Comparison of ENCODE assay signal across 22 cellular contexts in the genomic region with DNA sequence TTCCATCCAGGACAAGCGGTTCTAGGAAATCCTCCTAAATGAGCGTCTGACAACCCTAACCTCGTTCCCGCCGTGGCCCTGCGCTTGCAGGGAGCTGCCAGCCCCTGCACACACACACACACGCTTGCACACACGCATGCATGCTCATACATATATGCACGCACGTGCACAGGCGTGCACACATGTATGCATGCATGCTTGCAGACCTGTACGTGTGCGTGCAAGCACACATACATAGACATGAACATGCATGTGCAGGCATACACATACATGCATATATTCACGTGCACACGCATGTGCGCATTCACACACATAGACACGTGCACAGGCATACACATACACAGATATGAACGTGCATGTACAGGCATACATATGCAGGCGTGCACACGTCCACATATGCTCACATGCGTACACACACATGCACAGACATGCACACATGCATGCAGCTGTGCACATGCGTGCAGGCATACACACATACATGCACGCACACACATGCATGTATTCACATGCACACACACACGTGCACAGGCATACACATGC. TPM values are rescaled to one million over a fixed set of nuclear protein-coding genes. Genes with fewer than 3 reads are reported as not detected.
DNase-seq lines count a peak whose midpoint lies in the region; ATAC-seq, FAIRE-seq and TF ChIP-seq lines count a peak whose summit lies in the region.
"Had no signal": no experiment of that assay in that cellular context is flagged by ENCODE, and none has a peak within 500 bp of the region (broad histone marks: within the 10 kb centered on the region; RNA-seq: fewer than 3 reads in every experiment).

No MANE protein-coding gene starts in this region.

- H2AK5ac ChIP-seq in mesendoderm (ENCODE audit: low read length), result no peak overlapping the region

- in situ Hi-C loops in HepG2 (cut with HindIII; ENCODE audit: extremely low pct_ligation_motif_present, low pct_unique_long_range_greater_than_20kb), result no loop called here

- H3K23ac ChIP-seq in mesendoderm (ENCODE audit: low read length), result no peak overlapping the region

- H4K5ac ChIP-seq in mesendoderm (ENCODE audit: low read length), result no peak overlapping the region

- H3K27me3 ChIP-seq in HepG2 (ENCODE audit: control insufficient read depth in 1 of 2, insufficient read depth in 2 of 2, low read length in 2 of 2) (no peaks in the 10 kb centered on the region), right lobe of liver (no peaks in the 10 kb centered on the region), dorsolateral prefrontal cortex (no peaks in the 10 kb centered on the region), mesendoderm (ENCODE audit: insufficient read depth, low read length, poor library complexity) (no peaks in the 10 kb centered on the region)
- H3K27me3 ChIP-seq: breast epithelium, SJSA1 had no signal

- ATAC-seq in HepG2, result no peak
- ATAC-seq in right lobe of liver, result no peak

- H2BK5ac ChIP-seq in mesendoderm (ENCODE audit: low read length), result no peak overlapping the region

- no peak overlapping the region for H3K18ac ChIP-seq in mesendoderm (ENCODE audit: low read length)

- no peak overlapping the region for H4K8ac ChIP-seq in mesendoderm (ENCODE audit: low read depth, low read length)

- WGBS in HepG2 (ENCODE audit: low lambda C conversion rate), result 96% methylated on average over 23 of the region's 24 CpGs
- 87% methylated on average over 9 of the region's 24 CpGs for WGBS in right lobe of liver (ENCODE audit: insufficient coverage, low coverage, low lambda C conversion rate, missing lambda C conversion rate)
- no CpG with 5 or more reads among the region's 24 CpGs for WGBS in mesendoderm (ENCODE audit: extremely low coverage, insufficient coverage, low lambda C conversion rate)

- BruUV-seq in HepG2 (replicated peaks; lab: Mats Ljungman, UMichigan), result no TSS peak

- H3K4ac ChIP-seq in mesendoderm (ENCODE audit: low read depth, low read length), result no peak overlapping the region

- H3K4me3 ChIP-seq in HepG2 (replicated peaks in 1 of 3; ENCODE audit: insufficient read depth in 1 of 3, low read depth in 2 of 3, low read length in 3 of 3), result no peak overlapping the region
- no peak overlapping the region for H3K4me3 ChIP-seq in right lobe of liver
- peak overlapping the region in 21 of 59 donors; percentile 1 to 51 (median 31) for H3K4me3 ChIP-seq in dorsolateral prefrontal cortex
- no peak overlapping the region for H3K4me3 ChIP-seq in mesendoderm (ENCODE audit: low read length)
- H3K4me3 ChIP-seq: SJSA1 had no signal

- H3K9me3 ChIP-seq in HepG2 (ENCODE audit: low read length) (no peaks in the 10 kb centered on the region), right lobe of liver (no peaks in the 10 kb centered on the region)
- H3K9me3 ChIP-seq: breast epithelium, SJSA1 had no signal

- H3K79me2 ChIP-seq in HepG2 (ENCODE audit: insufficient read depth, low read length) (no peaks in the 10 kb centered on the region), mesendoderm (ENCODE audit: control insufficient read depth, insufficient read depth, low read length) (no peaks in the 10 kb centered on the region)

- FAIRE-seq in HepG2 (lab: Jason Lieb, UNC), result no peak
- FAIRE-seq in urothelium cell line (lab: Jason Lieb, UNC), result peak; percentile 94
- FAIRE-seq: D721Med had no signal

- POLR2A ChIA-PET in HepG2 (lab: Yijun Ruan, JAX), result no interaction called here

- CTCF ChIA-PET in HepG2 (lab: Yijun Ruan, JAX; ENCODE audit: low intra/inter-chr PET ratio, low total read pairs), result no interaction called here

- TF ChIP-seq RAD21 in HepG2 (CRISPR knock-in tag; IDR thresholded peaks at IDR 0.05), result no peak

- H2BK15ac ChIP-seq in mesendoderm (replicated peaks; ENCODE audit: low read depth), result no peak overlapping the region

- TF ChIP-seq EP300 in HepG2 (IDR thresholded peaks at IDR 0.05; ENCODE audit: low read depth in 2 of 2, low read length in 2 of 2) (no peak), HepG2 (CRISPR knock-in tag; IDR thresholded peaks at IDR 0.05; ENCODE audit: borderline replicate concordance) (no peak)

- H3K27ac ChIP-seq in HepG2 (ENCODE audit: extremely low read length, insufficient read depth, low read length) (no peak overlapping the region), right lobe of liver (no peak overlapping the region), dorsolateral prefrontal cortex (peak overlapping the region in 52 of 59 donors; percentile 2 to 89 (median 69)), mesendoderm (ENCODE audit: low read depth, low read length) (no peak overlapping the region)
- H3K27ac ChIP-seq: SJSA1, VCaP had no signal

- no peak for TF ChIP-seq CTCF in HepG2 (CRISPR knock-in tag; IDR thresholded peaks at IDR 0.05)
- TF ChIP-seq CTCF in right lobe of liver (IDR thresholded peaks at IDR 0.05), result no peak
- TF ChIP-seq CTCF in dorsolateral prefrontal cortex (IDR thresholded peaks at IDR 0.05 in 54 of 56, conservative IDR thresholded peaks at IDR 0.05 in 2 of 56; ENCODE audit: low read depth in 1 of 56, partially characterized antibody in 56 of 56), result no peak

- H3K36me3 ChIP-seq in HepG2 (replicated peaks in 1 of 2; ENCODE audit: control insufficient read depth in 1 of 2, insufficient read depth in 2 of 2, low read length in 2 of 2) (peaks cover 4 to 9% of the 10 kb centered on the region in 2 experiments; a peak in 4 of 5 replicates), right lobe of liver (peaks cover 6 to 80% (median 43%) of the 10 kb centered on the region in 4 donors), mesendoderm (ENCODE audit: control insufficient read depth, insufficient read depth, low read length) (no peaks in the 10 kb centered on the region)
- H3K36me3 ChIP-seq: breast epithelium had no signal

- intact Hi-C loops in HepG2 (cut with micrococcal nuclease; ENCODE audit: unreplicated experiment), result no loop called here
- intact Hi-C loops in right lobe of liver (cut with DNase I), result no loop called here
- intact Hi-C loops in dorsolateral prefrontal cortex (cut with DNase I), result no loop called here

- H3K79me1 ChIP-seq in mesendoderm (ENCODE audit: low read length), result no peaks in the 10 kb centered on the region

- DNase-seq in HepG2 (ENCODE audit: low spot score), result no peak
- no peak for DNase-seq in right lobe of liver
- DNase-seq in dorsolateral prefrontal cortex, result no peak
- DNase-seq in mesendoderm, result no peak
- no peak for DNase-seq in urothelium cell line (ENCODE audit: low spot score)
- DNase-seq in iPS-NIHi7 (ENCODE audit: extremely low spot score), result no peak
- DNase-seq in mucosa of gallbladder (ENCODE audit: low spot score), result no peak
- DNase-seq in RKO (ENCODE audit: low spot score), result no peak
- DNase-seq: activated CD4-positive, alpha-beta T cell treated with anti-CD3 and anti-CD28 coated beads, Interleukin-2, amount 50 U/mL, for 4 hours; activated effector memory CD4-positive, alpha-beta T cell treated with anti-CD3 and anti-CD28 coated beads, Interleukin-2, amount 50 U/mL, for 16 hours; NCI-H1694; OCI-M1; stimulated activated CD4-positive, alpha-beta T cell treated with anti-CD3 and anti-CD28 coated beads, Interleukin-15, amount 100 ng/mL, for 24 hours had no signal

- H3K9ac ChIP-seq in HepG2 (ENCODE audit: insufficient read depth, low read depth, low read length) (no peak overlapping the region), mesendoderm (ENCODE audit: low read length) (no peak overlapping the region)

- peaks cover 20% of the 10 kb centered on the region for H3K4me1 ChIP-seq in HepG2 (ENCODE audit: insufficient read depth, low read length)
- peaks cover 0 to 6% (median 0%) of the 10 kb centered on the region in 4 donors for H3K4me1 ChIP-seq in right lobe of liver
- peaks cover 6% of the 10 kb centered on the region for H3K4me1 ChIP-seq in mesendoderm (ENCODE audit: control insufficient read depth, low read depth, low read length)
- H3K4me1 ChIP-seq: breast epithelium, SJSA1 had no signal

- H4K20me1 ChIP-seq in HepG2 (ENCODE audit: insufficient read depth, low read length), result no peaks in the 10 kb centered on the region; the same call in 1 of the 2 replicates

- no peak overlapping the region for H2AFZ ChIP-seq in HepG2 (ENCODE audit: low read length)

- TF ChIP-seq POLR2A in HepG2 (IDR thresholded peaks at IDR 0.05; ENCODE audit: insufficient read depth in 1 of 2, low read depth in 2 of 2, low read length in 2 of 2) (no peak), right lobe of liver (IDR thresholded peaks at IDR 0.05) (no peak)

- H2BK120ac ChIP-seq in mesendoderm (ENCODE audit: low read depth, low read length), result no peak overlapping the region

- H3K4me2 ChIP-seq in HepG2 (ENCODE audit: low read depth, low read length) (no peak overlapping the region), mesendoderm (ENCODE audit: low read length) (no peak overlapping the region)

- H3K56ac ChIP-seq in mesendoderm (ENCODE audit: low read length), result peak overlapping the region; percentile 58

RNA-seq across cellular contexts. Expression of gene SMIM24, which starts 35.6 kb away (rescaled TPM):
- total RNA-seq in HepG2 (2016; rRNA removed; fragmentation: Illumina TruSeq; extraction: Trizol) (47.4 and 70.6 TPM in 2 replicates), right lobe of liver (10 to 100 TPM in 1 of 6 experiments, 1 to 10 TPM in 4, not detected in 1; 2.1 to 38.1 (median 6.6) TPM), dorsolateral prefrontal cortex (10 to 100 TPM in 4 of 120 experiments, 1 to 10 TPM in 112, under 1 TPM in 3, not detected in 1; 0.80 to 14.7 (median 4.2) TPM), mucosa of gallbladder (712 TPM)
- 29.6 and 43.2 TPM in 2 replicates for total RNA-seq in HepG2 (2016; cell fraction: cytosol; rRNA removed; fragmentation: Illumina TruSeq; extraction: Trizol; ENCODE audit: low read depth)
- total RNA-seq in HepG2 (2016; cell fraction: insoluble cytoplasmic fraction; rRNA removed; fragmentation: Illumina TruSeq; extraction: Trizol), result 47.9 and 76.1 TPM in 2 replicates
- 38.7 and 54.4 TPM in 2 replicates for total RNA-seq in HepG2 (2016; cell fraction: membrane; rRNA removed; fragmentation: Illumina TruSeq; extraction: Trizol)
- 42.5 and 49.4 TPM in 2 replicates for total RNA-seq in HepG2 (2016; cell fraction: nucleus; rRNA removed; fragmentation: Illumina TruSeq; extraction: Trizol)
- 9.0 and 11.2 TPM in 2 replicates for polyA plus RNA-seq in HepG2 (2011; rRNA removed)
- polyA plus RNA-seq in HepG2 (2011; cell fraction: cytosol; rRNA removed), result 9.6 and 9.7 TPM in 2 replicates
- polyA plus RNA-seq in HepG2 (2011; cell fraction: nucleus; rRNA removed), result 3.7 and 4.5 TPM in 2 replicates
- polyA plus RNA-seq in HepG2 (2012), result 11.7 and 27.5 TPM in 2 replicates
- 59.2 and 77.1 TPM in 2 replicates for polyA plus RNA-seq in HepG2 (2016; cell fraction: cytosol; fragmentation: Illumina TruSeq; extraction: Trizol; ENCODE audit: low read depth)
- 77.8 and 93.1 TPM in 2 replicates for polyA plus RNA-seq in HepG2 (2016; cell fraction: insoluble cytoplasmic fraction; fragmentation: Illumina TruSeq; extraction: Trizol; ENCODE audit: low read depth)
- polyA plus RNA-seq in HepG2 (2016; cell fraction: membrane; fragmentation: Illumina TruSeq; extraction: Trizol; ENCODE audit: low read depth), result 72.5 and 86.0 TPM in 2 replicates
- polyA plus RNA-seq in HepG2 (2016; cell fraction: nucleus; fragmentation: Illumina TruSeq; extraction: Trizol; ENCODE audit: insufficient read depth, low read depth), result 132 and 146 TPM in 2 replicates
- polyA minus RNA-seq in HepG2 (2011; rRNA and poly(A)+ RNA removed; ENCODE audit: low replicate concordance), result 0.51 and 3.8 TPM in 2 replicates
- polyA minus RNA-seq in HepG2 (2011; cell fraction: cytosol; rRNA and poly(A)+ RNA removed), result 3.0 and 6.0 TPM in 2 replicates
- 0.64 and 1.4 TPM in 2 replicates for polyA minus RNA-seq in HepG2 (2011; cell fraction: nucleus; rRNA and poly(A)+ RNA removed)
- 6.4 TPM for polyA plus RNA-seq in mesendoderm (2013, experiment 1 of 2)
- 5.3 TPM for polyA plus RNA-seq in mesendoderm (2013, experiment 2 of 2)
- total RNA-seq: A673, mononuclear cell, osteocyte, SJSA1 had no signal

RNA-seq across cellular contexts. Expression of gene SMIM44, which starts 38.5 kb away (rescaled TPM):
- total RNA-seq in HepG2 (2016; rRNA removed; fragmentation: Illumina TruSeq; extraction: Trizol) (not detected in 2 replicates), right lobe of liver (not detected), dorsolateral prefrontal cortex (1 to 10 TPM in 2 of 120 experiments, not detected in 118; 1.4 to 1.6 TPM), mucosa of gallbladder (3.7 TPM)
- total RNA-seq in HepG2 (2016; cell fraction: cytosol; rRNA removed; fragmentation: Illumina TruSeq; extraction: Trizol; ENCODE audit: low read depth), result not detected in 2 replicates
- not detected in 2 replicates for total RNA-seq in HepG2 (2016; cell fraction: insoluble cytoplasmic fraction; rRNA removed; fragmentation: Illumina TruSeq; extraction: Trizol)
- not detected in 2 replicates for total RNA-seq in HepG2 (2016; cell fraction: membrane; rRNA removed; fragmentation: Illumina TruSeq; extraction: Trizol)
- total RNA-seq in HepG2 (2016; cell fraction: nucleus; rRNA removed; fragmentation: Illumina TruSeq; extraction: Trizol), result not detected in 2 replicates
- not detected in 2 replicates for polyA plus RNA-seq in HepG2 (2011; rRNA removed)
- not detected in 2 replicates for polyA plus RNA-seq in HepG2 (2011; cell fraction: cytosol; rRNA removed)
- polyA plus RNA-seq in HepG2 (2011; cell fraction: nucleus; rRNA removed), result not detected in 2 replicates
- not detected in 2 replicates for polyA plus RNA-seq in HepG2 (2012)
- not detected in 2 replicates for polyA plus RNA-seq in HepG2 (2016; cell fraction: cytosol; fragmentation: Illumina TruSeq; extraction: Trizol; ENCODE audit: low read depth)
- polyA plus RNA-seq in HepG2 (2016; cell fraction: insoluble cytoplasmic fraction; fragmentation: Illumina TruSeq; extraction: Trizol; ENCODE audit: low read depth), result not detected in 2 replicates
- not detected in 2 replicates for polyA plus RNA-seq in HepG2 (2016; cell fraction: membrane; fragmentation: Illumina TruSeq; extraction: Trizol; ENCODE audit: low read depth)
- polyA plus RNA-seq in HepG2 (2016; cell fraction: nucleus; fragmentation: Illumina TruSeq; extraction: Trizol; ENCODE audit: insufficient read depth, low read depth), result not detected in 2 replicates
- polyA minus RNA-seq in HepG2 (2011; rRNA and poly(A)+ RNA removed; ENCODE audit: low replicate concordance), result not detected in 2 replicates
- not detected in 2 replicates for polyA minus RNA-seq in HepG2 (2011; cell fraction: cytosol; rRNA and poly(A)+ RNA removed)
- not detected in 2 replicates for polyA minus RNA-seq in HepG2 (2011; cell fraction: nucleus; rRNA and poly(A)+ RNA removed)
- not detected for polyA plus RNA-seq in mesendoderm (2013, experiment 1 of 2)
- not detected for polyA plus RNA-seq in mesendoderm (2013, experiment 2 of 2)
- total RNA-seq: A673, breast epithelium, G401, mononuclear cell, osteocyte, SJSA1 had no signal
- polyA plus RNA-seq: BJ had no signal

RNA-seq across cellular contexts. Expression of gene DOHH, which starts 55.7 kb away (rescaled TPM):
- total RNA-seq in HepG2 (2016; rRNA removed; fragmentation: Illumina TruSeq; extraction: Trizol), result 10.3 and 13.7 TPM in 2 replicates
- total RNA-seq in HepG2 (2016; cell fraction: cytosol; rRNA removed; fragmentation: Illumina TruSeq; extraction: Trizol; ENCODE audit: low read depth), result 2.2 TPM in 2 replicates
- total RNA-seq in HepG2 (2016; cell fraction: insoluble cytoplasmic fraction; rRNA removed; fragmentation: Illumina TruSeq; extraction: Trizol), result 10.1 and 13.2 TPM in 2 replicates
- 5.2 and 7.2 TPM in 2 replicates for total RNA-seq in HepG2 (2016; cell fraction: membrane; rRNA removed; fragmentation: Illumina TruSeq; extraction: Trizol)
- total RNA-seq in HepG2 (2016; cell fraction: nucleus; rRNA removed; fragmentation: Illumina TruSeq; extraction: Trizol), result 5.0 and 6.8 TPM in 2 replicates
- 3.5 and 4.8 TPM in 2 replicates for polyA plus RNA-seq in HepG2 (2011; rRNA removed)
- polyA plus RNA-seq in HepG2 (2011; cell fraction: cytosol; rRNA removed), result 4.6 and 9.1 TPM in 2 replicates
- 7.4 and 8.4 TPM in 2 replicates for polyA plus RNA-seq in HepG2 (2011; cell fraction: nucleus; rRNA removed)
- 4.7 and 7.0 TPM in 2 replicates for polyA plus RNA-seq in HepG2 (2012)
- 1.5 and 2.2 TPM in 2 replicates for polyA plus RNA-seq in HepG2 (2016; cell fraction: cytosol; fragmentation: Illumina TruSeq; extraction: Trizol; ENCODE audit: low read depth)
- 12.2 and 13.2 TPM in 2 replicates for polyA plus RNA-seq in HepG2 (2016; cell fraction: insoluble cytoplasmic fraction; fragmentation: Illumina TruSeq; extraction: Trizol; ENCODE audit: low read depth)
- polyA plus RNA-seq in HepG2 (2016; cell fraction: membrane; fragmentation: Illumina TruSeq; extraction: Trizol; ENCODE audit: low read depth), result 3.7 and 4.3 TPM in 2 replicates
- 10.0 and 11.0 TPM in 2 replicates for polyA plus RNA-seq in HepG2 (2016; cell fraction: nucleus; fragmentation: Illumina TruSeq; extraction: Trizol; ENCODE audit: insufficient read depth, low read depth)
- 5.5 and 8.1 TPM in 2 replicates for polyA minus RNA-seq in HepG2 (2011; rRNA and poly(A)+ RNA removed; ENCODE audit: low replicate concordance)
- 4.5 and 6.8 TPM in 2 replicates for polyA minus RNA-seq in HepG2 (2011; cell fraction: cytosol; rRNA and poly(A)+ RNA removed)
- polyA minus RNA-seq in HepG2 (2011; cell fraction: nucleus; rRNA and poly(A)+ RNA removed), result 3.5 and 5.0 TPM in 2 replicates
- total RNA-seq in right lobe of liver, result 10 to 100 TPM in 1 of 6 experiments, 1 to 10 TPM in 5; 3.7 to 16.7 (median 4.9) TPM
- 10 to 100 TPM; 16.9 to 48.4 (median 26.1) TPM for total RNA-seq in dorsolateral prefrontal cortex
- polyA plus RNA-seq in mesendoderm (2013, experiment 1 of 2), result 9.3 TPM
- polyA plus RNA-seq in mesendoderm (2013, experiment 2 of 2), result 9.4 TPM
- 11.6 TPM for total RNA-seq in mucosa of gallbladder

Comparison
In these comparisons a context has a peak if more than half of its experiments do, and no peak if none do; other contexts are left out.
1. H3K27ac ChIP-seq: peak in dorsolateral prefrontal cortex (52 of 59); none in HepG2 (single experiment), right lobe of liver (0 of 3) and mesendoderm (single experiment).